In the genomic region with DNA sequence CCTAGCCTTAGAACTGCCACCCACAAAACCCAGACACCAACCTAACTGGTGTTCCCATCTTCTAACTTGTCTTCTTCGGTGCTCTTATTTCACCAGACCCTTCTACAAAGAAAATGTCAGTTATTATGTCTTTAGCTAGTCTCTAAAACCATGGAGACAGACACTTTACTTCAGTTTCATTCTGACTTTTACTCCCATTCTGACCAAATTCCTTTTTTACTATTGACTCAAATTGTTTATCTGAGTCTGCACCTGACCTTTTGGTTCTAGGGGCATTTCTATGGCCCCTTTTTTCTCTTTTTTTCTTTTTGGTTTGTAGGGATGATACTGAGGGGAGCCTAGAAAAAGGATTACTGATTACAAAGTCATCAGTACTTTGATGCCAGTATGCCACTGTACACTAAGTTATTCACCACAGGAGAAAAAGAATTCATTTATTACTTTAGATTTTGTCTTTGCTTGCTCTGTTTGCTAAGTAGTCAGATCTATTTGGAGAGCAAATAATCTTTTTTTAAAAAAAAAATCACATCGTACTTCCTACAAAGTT, we compare ENCODE assay signal across 1 cellular context.
TF ChIP-seq lines count a peak whose summit lies in the region.

No MANE protein-coding gene starts in this region.

TF ChIP-seq in GM12878, 131 proteins besides CTCF, POLR2A, EP300 and RAD21 (continued from another document and continues in another):
- TF ChIP-seq, protein P1, sequence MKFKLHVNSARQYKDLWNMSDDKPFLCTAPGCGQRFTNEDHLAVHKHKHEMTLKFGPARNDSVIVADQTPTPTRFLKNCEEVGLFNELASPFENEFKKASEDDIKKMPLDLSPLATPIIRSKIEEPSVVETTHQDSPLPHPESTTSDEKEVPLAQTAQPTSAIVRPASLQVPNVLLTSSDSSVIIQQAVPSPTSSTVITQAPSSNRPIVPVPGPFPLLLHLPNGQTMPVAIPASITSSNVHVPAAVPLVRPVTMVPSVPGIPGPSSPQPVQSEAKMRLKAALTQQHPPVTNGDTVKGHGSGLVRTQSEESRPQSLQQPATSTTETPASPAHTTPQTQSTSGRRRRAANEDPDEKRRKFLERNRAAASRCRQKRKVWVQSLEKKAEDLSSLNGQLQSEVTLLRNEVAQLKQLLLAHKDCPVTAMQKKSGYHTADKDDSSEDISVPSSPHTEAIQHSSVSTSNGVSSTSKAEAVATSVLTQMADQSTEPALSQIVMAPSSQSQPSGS (IDR thresholded peaks at IDR 0.05; ENCODE audit: low read length), result peak; percentile 92
- TF ChIP-seq ZNF384 (IDR thresholded peaks at IDR 0.05; ENCODE audit: borderline replicate concordance, low read depth, low read length) (peak; percentile 71), GATAD2B (conservative IDR thresholded peaks at IDR 0.05; ENCODE audit: low read depth) (no peak; the same call in 1 of the 2 replicates), JUNB (IDR thresholded peaks at IDR 0.05) (peak; percentile 99), SRF (IDR thresholded peaks at IDR 0.05; ENCODE audit: low read depth in 2 of 2, low read length in 2 of 2) (0 out of 4 replicates have a peak, but pooled peaks of 1 of the 2 experiments have one; percentile 36), IKZF1 (conservative IDR thresholded peaks at IDR 0.05) (peak; percentile 67), IKZF2 (IDR thresholded peaks at IDR 0.05) (peak; percentile 72 to 87; a peak in 3 of 4 replicates), CREB1 (IDR thresholded peaks at IDR 0.05; ENCODE audit: low read depth) (peak; percentile 47; the same call in 1 of the 2 replicates), SP1 (IDR thresholded peaks at IDR 0.05; ENCODE audit: low read depth, low read length) (peak; percentile 23), RAD51 (IDR thresholded peaks at IDR 0.05) (peak; percentile 51; the same call in 1 of the 2 replicates), NBN (IDR thresholded peaks at IDR 0.05) (peak; percentile 47; the same call in 1 of the 2 replicates), MTA3 (IDR thresholded peaks at IDR 0.05; ENCODE audit: borderline replicate concordance, low read length) (peak; percentile 75; the same call in 1 of the 2 replicates), MEF2B (IDR thresholded peaks at IDR 0.05; ENCODE audit: partially characterized antibody, poor library complexity, severe bottlenecking) (peak; percentile 47), SREBF1 (IDR thresholded peaks at IDR 0.05; ENCODE audit: low read length) (no peak), RELA (IDR thresholded peaks at IDR 0.05; ENCODE audit: borderline replicate concordance, partially characterized antibody) (no peak), MEF2A (IDR thresholded peaks at IDR 0.05; ENCODE audit: insufficient read depth, low read depth, low read length) (peak; percentile 74), NFIC (IDR thresholded peaks at IDR 0.05; ENCODE audit: low read depth, low read length) (peak; percentile 96), ZSCAN29 (IDR thresholded peaks at IDR 0.05) (no peak), ATF7 (IDR thresholded peaks at IDR 0.05; ENCODE audit: low read depth) (peak; percentile 44), PML (IDR thresholded peaks at IDR 0.05; ENCODE audit: low read length) (peak; percentile 81), EED (IDR thresholded peaks at IDR 0.05; ENCODE audit: low read depth) (no peak), MTA2 (IDR thresholded peaks at IDR 0.05; ENCODE audit: low read depth) (peak; percentile 72), NR2F1 (conservative IDR thresholded peaks at IDR 0.05) (peak; percentile 95), SIX5 (IDR thresholded peaks at IDR 0.05; ENCODE audit: low read depth, low read length, severe bottlenecking) (no peak), CBX3 (IDR thresholded peaks at IDR 0.05; ENCODE audit: borderline replicate concordance, low read depth) (no peak), FOXM1 (IDR thresholded peaks at IDR 0.05; ENCODE audit: low read depth, low read length) (peak; percentile 93), TAF1 (IDR thresholded peaks at IDR 0.05; ENCODE audit: borderline replicate concordance, low read depth, low read length) (no peak), BCL11A (IDR thresholded peaks at IDR 0.05; ENCODE audit: low read depth, low read length) (peak; percentile 81; the same call in 1 of the 2 replicates), BMI1 (IDR thresholded peaks at IDR 0.05; ENCODE audit: borderline replicate concordance) (peak; percentile 74; the same call in 1 of the 2 replicates), ZNF217 (IDR thresholded peaks at IDR 0.05) (peak; percentile 68; the same call in 1 of the 2 replicates), NFYA (IDR thresholded peaks at IDR 0.05; ENCODE audit: borderline replicate concordance, low read depth, low read length) (no peak), TBL1XR1 (IDR thresholded peaks at IDR 0.05; ENCODE audit: low read depth, low read length) (peak; percentile 90), ZNF24 (IDR thresholded peaks at IDR 0.05) (no peak), NRF1 (conservative IDR thresholded peaks at IDR 0.05; ENCODE audit: low read depth, low read length) (no peak), CREM (IDR thresholded peaks at IDR 0.05; ENCODE audit: low read depth) (peak; percentile 85)
- TF ChIP-seq, protein P2, sequence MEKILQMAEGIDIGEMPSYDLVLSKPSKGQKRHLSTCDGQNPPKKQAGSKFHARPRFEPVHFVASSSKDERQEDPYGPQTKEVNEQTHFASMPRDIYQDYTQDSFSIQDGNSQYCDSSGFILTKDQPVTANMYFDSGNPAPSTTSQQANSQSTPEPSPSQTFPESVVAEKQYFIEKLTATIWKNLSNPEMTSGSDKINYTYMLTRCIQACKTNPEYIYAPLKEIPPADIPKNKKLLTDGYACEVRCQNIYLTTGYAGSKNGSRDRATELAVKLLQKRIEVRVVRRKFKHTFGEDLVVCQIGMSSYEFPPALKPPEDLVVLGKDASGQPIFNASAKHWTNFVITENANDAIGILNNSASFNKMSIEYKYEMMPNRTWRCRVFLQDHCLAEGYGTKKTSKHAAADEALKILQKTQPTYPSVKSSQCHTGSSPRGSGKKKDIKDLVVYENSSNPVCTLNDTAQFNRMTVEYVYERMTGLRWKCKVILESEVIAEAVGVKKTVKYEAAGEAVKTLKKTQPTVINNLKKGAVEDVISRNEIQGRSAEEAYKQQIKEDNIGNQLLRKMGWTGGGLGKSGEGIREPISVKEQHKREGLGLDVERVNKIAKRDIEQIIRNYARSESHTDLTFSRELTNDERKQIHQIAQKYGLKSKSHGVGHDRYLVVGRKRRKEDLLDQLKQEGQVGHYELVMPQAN (conservative IDR thresholded peaks at IDR 0.05), result no peak
- TF ChIP-seq, protein P3, sequence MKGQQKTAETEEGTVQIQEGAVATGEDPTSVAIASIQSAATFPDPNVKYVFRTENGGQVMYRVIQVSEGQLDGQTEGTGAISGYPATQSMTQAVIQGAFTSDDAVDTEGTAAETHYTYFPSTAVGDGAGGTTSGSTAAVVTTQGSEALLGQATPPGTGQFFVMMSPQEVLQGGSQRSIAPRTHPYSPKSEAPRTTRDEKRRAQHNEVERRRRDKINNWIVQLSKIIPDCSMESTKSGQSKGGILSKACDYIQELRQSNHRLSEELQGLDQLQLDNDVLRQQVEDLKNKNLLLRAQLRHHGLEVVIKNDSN (IDR thresholded peaks at IDR 0.05; ENCODE audit: borderline replicate concordance, extremely low read length, insufficient read depth, low read depth, low read length), result no peak
- TF ChIP-seq, protein P4, sequence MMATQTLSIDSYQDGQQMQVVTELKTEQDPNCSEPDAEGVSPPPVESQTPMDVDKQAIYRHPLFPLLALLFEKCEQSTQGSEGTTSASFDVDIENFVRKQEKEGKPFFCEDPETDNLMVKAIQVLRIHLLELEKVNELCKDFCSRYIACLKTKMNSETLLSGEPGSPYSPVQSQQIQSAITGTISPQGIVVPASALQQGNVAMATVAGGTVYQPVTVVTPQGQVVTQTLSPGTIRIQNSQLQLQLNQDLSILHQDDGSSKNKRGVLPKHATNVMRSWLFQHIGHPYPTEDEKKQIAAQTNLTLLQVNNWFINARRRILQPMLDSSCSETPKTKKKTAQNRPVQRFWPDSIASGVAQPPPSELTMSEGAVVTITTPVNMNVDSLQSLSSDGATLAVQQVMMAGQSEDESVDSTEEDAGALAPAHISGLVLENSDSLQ (IDR thresholded peaks at IDR 0.05), result peak; percentile 39; the same call in 1 of the 2 replicates
- TF ChIP-seq, protein P5, sequence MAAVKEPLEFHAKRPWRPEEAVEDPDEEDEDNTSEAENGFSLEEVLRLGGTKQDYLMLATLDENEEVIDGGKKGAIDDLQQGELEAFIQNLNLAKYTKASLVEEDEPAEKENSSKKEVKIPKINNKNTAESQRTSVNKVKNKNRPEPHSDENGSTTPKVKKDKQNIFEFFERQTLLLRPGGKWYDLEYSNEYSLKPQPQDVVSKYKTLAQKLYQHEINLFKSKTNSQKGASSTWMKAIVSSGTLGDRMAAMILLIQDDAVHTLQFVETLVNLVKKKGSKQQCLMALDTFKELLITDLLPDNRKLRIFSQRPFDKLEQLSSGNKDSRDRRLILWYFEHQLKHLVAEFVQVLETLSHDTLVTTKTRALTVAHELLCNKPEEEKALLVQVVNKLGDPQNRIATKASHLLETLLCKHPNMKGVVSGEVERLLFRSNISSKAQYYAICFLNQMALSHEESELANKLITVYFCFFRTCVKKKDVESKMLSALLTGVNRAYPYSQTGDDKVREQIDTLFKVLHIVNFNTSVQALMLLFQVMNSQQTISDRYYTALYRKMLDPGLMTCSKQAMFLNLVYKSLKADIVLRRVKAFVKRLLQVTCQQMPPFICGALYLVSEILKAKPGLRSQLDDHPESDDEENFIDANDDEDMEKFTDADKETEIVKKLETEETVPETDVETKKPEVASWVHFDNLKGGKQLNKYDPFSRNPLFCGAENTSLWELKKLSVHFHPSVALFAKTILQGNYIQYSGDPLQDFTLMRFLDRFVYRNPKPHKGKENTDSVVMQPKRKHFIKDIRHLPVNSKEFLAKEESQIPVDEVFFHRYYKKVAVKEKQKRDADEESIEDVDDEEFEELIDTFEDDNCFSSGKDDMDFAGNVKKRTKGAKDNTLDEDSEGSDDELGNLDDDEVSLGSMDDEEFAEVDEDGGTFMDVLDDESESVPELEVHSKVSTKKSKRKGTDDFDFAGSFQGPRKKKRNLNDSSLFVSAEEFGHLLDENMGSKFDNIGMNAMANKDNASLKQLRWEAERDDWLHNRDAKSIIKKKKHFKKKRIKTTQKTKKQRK (IDR thresholded peaks at IDR 0.05; ENCODE audit: low read depth, low read length), result no peak
- TF ChIP-seq, protein P6, sequence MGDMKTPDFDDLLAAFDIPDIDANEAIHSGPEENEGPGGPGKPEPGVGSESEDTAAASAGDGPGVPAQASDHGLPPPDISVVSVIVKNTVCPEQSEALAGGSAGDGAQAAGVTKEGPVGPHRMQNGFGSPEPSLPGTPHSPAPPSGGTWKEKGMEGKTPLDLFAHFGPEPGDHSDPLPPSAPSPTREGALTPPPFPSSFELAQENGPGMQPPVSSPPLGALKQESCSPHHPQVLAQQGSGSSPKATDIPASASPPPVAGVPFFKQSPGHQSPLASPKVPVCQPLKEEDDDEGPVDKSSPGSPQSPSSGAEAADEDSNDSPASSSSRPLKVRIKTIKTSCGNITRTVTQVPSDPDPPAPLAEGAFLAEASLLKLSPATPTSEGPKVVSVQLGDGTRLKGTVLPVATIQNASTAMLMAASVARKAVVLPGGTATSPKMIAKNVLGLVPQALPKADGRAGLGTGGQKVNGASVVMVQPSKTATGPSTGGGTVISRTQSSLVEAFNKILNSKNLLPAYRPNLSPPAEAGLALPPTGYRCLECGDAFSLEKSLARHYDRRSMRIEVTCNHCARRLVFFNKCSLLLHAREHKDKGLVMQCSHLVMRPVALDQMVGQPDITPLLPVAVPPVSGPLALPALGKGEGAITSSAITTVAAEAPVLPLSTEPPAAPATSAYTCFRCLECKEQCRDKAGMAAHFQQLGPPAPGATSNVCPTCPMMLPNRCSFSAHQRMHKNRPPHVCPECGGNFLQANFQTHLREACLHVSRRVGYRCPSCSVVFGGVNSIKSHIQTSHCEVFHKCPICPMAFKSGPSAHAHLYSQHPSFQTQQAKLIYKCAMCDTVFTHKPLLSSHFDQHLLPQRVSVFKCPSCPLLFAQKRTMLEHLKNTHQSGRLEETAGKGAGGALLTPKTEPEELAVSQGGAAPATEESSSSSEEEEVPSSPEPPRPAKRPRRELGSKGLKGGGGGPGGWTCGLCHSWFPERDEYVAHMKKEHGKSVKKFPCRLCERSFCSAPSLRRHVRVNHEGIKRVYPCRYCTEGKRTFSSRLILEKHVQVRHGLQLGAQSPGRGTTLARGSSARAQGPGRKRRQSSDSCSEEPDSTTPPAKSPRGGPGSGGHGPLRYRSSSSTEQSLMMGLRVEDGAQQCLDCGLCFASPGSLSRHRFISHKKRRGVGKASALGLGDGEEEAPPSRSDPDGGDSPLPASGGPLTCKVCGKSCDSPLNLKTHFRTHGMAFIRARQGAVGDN (IDR thresholded peaks at IDR 0.05), result 0 out of 2 replicates have a peak, but pooled peaks have one; percentile 40
- TF ChIP-seq, protein P7, sequence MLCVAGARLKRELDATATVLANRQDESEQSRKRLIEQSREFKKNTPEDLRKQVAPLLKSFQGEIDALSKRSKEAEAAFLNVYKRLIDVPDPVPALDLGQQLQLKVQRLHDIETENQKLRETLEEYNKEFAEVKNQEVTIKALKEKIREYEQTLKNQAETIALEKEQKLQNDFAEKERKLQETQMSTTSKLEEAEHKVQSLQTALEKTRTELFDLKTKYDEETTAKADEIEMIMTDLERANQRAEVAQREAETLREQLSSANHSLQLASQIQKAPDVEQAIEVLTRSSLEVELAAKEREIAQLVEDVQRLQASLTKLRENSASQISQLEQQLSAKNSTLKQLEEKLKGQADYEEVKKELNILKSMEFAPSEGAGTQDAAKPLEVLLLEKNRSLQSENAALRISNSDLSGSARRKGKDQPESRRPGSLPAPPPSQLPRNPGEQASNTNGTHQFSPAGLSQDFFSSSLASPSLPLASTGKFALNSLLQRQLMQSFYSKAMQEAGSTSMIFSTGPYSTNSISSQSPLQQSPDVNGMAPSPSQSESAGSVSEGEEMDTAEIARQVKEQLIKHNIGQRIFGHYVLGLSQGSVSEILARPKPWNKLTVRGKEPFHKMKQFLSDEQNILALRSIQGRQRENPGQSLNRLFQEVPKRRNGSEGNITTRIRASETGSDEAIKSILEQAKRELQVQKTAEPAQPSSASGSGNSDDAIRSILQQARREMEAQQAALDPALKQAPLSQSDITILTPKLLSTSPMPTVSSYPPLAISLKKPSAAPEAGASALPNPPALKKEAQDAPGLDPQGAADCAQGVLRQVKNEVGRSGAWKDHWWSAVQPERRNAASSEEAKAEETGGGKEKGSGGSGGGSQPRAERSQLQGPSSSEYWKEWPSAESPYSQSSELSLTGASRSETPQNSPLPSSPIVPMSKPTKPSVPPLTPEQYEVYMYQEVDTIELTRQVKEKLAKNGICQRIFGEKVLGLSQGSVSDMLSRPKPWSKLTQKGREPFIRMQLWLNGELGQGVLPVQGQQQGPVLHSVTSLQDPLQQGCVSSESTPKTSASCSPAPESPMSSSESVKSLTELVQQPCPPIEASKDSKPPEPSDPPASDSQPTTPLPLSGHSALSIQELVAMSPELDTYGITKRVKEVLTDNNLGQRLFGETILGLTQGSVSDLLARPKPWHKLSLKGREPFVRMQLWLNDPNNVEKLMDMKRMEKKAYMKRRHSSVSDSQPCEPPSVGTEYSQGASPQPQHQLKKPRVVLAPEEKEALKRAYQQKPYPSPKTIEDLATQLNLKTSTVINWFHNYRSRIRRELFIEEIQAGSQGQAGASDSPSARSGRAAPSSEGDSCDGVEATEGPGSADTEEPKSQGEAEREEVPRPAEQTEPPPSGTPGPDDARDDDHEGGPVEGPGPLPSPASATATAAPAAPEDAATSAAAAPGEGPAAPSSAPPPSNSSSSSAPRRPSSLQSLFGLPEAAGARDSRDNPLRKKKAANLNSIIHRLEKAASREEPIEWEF (IDR thresholded peaks at IDR 0.05; ENCODE audit: insufficient replicate concordance, low read depth, low read length), result peak; percentile 25
